Comparison of ENCODE assay signal across 35 cellular contexts in genomic region chr9:116030532-116030931, GRCh38.
"Had no signal": no experiment of that assay in that cellular context is flagged by ENCODE, and none has a peak within 500 bp of the region (broad histone marks: within the 10 kb centered on the region; RNA-seq: fewer than 3 reads in every experiment).

No MANE protein-coding gene starts in this region.

- H3K36me3 ChIP-seq: ascending aorta, MG63 had no signal

- H3K27me3 ChIP-seq: ascending aorta, MG63 had no signal

- H3K4me1 ChIP-seq: ascending aorta had no signal

- ATAC-seq: activated CD8-positive, alpha-beta memory T cell treated with anti-CD3 and anti-CD28 coated beads, Interleukin-2, amount 10 ng/mL, durations not matched to agents 7 days and 5 days; PC-3 had no signal

- H3K27ac ChIP-seq: ascending aorta, RWPE1, VCaP had no signal

- DNase-seq: activated B cell treated with CpG ODN at 0.5 μM for 24 hours; activated CD4-positive, alpha-beta memory T cell treated with anti-CD3 and anti-CD28 coated beads, Interleukin-2, amount 10 ng/mL, durations not matched to agents 7 days and 5 days; activated CD4-positive, alpha-beta T cell treated with anti-CD3 and anti-CD28 coated beads for 1 hour; activated CD4-positive, alpha-beta T cell treated with anti-CD3 and anti-CD28 coated beads for 48 hours; activated CD8-positive, alpha-beta memory T cell treated with anti-CD3 and anti-CD28 coated beads for 24 hours; activated CD8-positive, alpha-beta memory T cell treated with anti-CD3 and anti-CD28 coated beads, Interleukin-2, amount 10 ng/mL, durations not matched to agents 7 days and 5 days; activated CD8-positive, alpha-beta memory T cell treated with anti-CD3 and anti-CD28 coated beads, Interleukin-2, amount 50 U/mL, for 48 hours; activated effector memory CD4-positive, alpha-beta T cell treated with anti-CD3 and anti-CD28 coated beads, Interleukin-2, amount 50 U/mL, for 16 hours; activated naive CD4-positive, alpha-beta T cell; activated naive CD4-positive, alpha-beta T cell treated with anti-CD3 and anti-CD28 coated beads, Interleukin-2, amount 50 U/mL, for 16 hours; activated naive CD8-positive, alpha-beta T cell treated with anti-CD3 and anti-CD28 coated beads for 36 hours; activated T-cell treated with anti-CD3 and anti-CD28 coated beads, Interleukin-2, amount 50 U/mL, for 48 hours; amniotic stem cell; caudate nucleus; Kasumi-1; KG1; MG63; NCI-H1048; NCI-H1105 treated with DMSO at 0.1 percent for 48 hours; NCI-H1436 treated with DMSO at 0.1 percent for 48 hours; NCI-H1694 treated with DMSO at 0.1 percent for 48 hours; NCI-H2029; NCI-H510A; NCI-H526; NCI-H748 treated with DMSO at 0.1 percent for 48 hours; NK-92 treated with Interleukin-12 subunit alpha and Interleukin-12 subunit beta, amount 100 ng/mL, for 24 hours; PC-3; Right ventricle myocardium superior; SW 1271; T-helper 1 cell; T-helper 2 cell; T-helper 9 cell had no signal

- H3K4me3 ChIP-seq: ascending aorta, MG63 had no signal
